ENCODE assay signal across 8 cellular contexts in the genomic region with DNA sequence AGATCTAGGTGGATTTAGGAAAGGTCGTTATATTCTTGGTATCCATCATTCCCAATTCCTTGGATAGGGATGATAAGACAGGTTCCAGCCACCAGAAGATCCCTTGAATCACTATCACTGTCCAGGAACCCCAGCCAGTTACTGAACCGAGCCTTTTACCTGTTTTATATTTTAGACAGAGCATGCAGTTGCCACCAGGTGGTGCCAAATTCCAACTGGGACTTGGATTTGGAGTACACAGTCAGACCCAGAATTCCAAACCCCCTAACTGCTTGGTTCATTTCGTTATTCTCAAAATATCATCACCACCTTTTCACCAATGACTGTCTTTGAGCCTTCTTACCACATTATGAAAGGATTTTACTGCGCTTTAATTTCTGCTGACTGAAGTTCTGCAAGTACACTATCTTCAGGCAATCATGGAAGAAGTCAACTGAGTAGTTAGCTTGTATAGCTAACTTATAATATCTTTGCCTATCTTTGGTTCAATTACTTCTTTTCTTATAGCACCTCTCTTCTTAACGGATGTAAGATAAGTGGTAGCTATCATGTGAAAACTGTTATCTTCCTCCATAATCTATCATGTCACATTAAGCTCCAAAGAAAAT.
DNase-seq lines count a peak whose midpoint lies in the region; ATAC-seq and TF ChIP-seq lines count a peak whose summit lies in the region.

No MANE protein-coding gene starts in this region.

- no peak overlapping the region for H3K4me3 ChIP-seq in SJCRH30
- no peak overlapping the region for H3K4me3 ChIP-seq in hepatocyte
- no peak overlapping the region for H3K4me3 ChIP-seq in vagina

- 47% methylated on average over 5 of the region's 5 CpGs for WGBS in hepatocyte (ENCODE audit: low lambda C conversion rate, missing lambda C conversion rate)

- no peak for TF ChIP-seq POLR2A in vagina (IDR thresholded peaks at IDR 0.05)

- no peaks in the 10 kb centered on the region for H4K20me1 ChIP-seq in hepatocyte (ENCODE audit: insufficient read depth, poor library complexity, severe bottlenecking)

- no peaks in the 10 kb centered on the region for H3K4me1 ChIP-seq in SJCRH30
- no peaks in the 10 kb centered on the region for H3K4me1 ChIP-seq in hepatocyte (ENCODE audit: insufficient read depth)
- H3K4me1 ChIP-seq in vagina, result no peaks in the 10 kb centered on the region

- ATAC-seq in GM18502 (IDR thresholded peaks at IDR 0.05; ENCODE audit: poor library complexity, unreplicated experiment), result peak; percentile 87
- peak; percentile 64 for ATAC-seq in HG03064 (IDR thresholded peaks at IDR 0.05; ENCODE audit: low read depth, unreplicated experiment)

- no peaks in the 10 kb centered on the region for H3K27me3 ChIP-seq in SJCRH30
- H3K27me3 ChIP-seq in hepatocyte, result no peaks in the 10 kb centered on the region
- H3K27me3 ChIP-seq in vagina, result no peaks in the 10 kb centered on the region

- no peak overlapping the region for H2AFZ ChIP-seq in hepatocyte

- H3K36me3 ChIP-seq in SJCRH30, result no peaks in the 10 kb centered on the region
- no peaks in the 10 kb centered on the region for H3K36me3 ChIP-seq in hepatocyte (replicated peaks; ENCODE audit: insufficient read depth, low read depth)
- no peaks in the 10 kb centered on the region for H3K36me3 ChIP-seq in vagina

- peak; percentile 18 to 50 for DNase-seq in SJCRH30
- peak; percentile 47 for DNase-seq in hepatocyte (ENCODE audit: low spot score)
- DNase-seq in vagina (ENCODE audit: extremely low spot score in 2 of 2), result no peak
- no peak for DNase-seq in occipital lobe (lab: John Stamatoyannopoulos, UW)
- no peak for DNase-seq in superior temporal gyrus (ENCODE audit: extremely low spot score)

- intact Hi-C loops in vagina (cut with DNase I), result no loop called here

- H3K27ac ChIP-seq in C4-2B, result no peak overlapping the region
- no peak overlapping the region for H3K27ac ChIP-seq in SJCRH30
- H3K27ac ChIP-seq in hepatocyte, result no peak overlapping the region
- H3K27ac ChIP-seq in vagina, result no peak overlapping the region

- TF ChIP-seq CTCF in C4-2B (conservative IDR thresholded peaks at IDR 0.05) (peak; percentile 89), hepatocyte (IDR thresholded peaks at IDR 0.05; ENCODE audit: poor library complexity) (peak; percentile 72), vagina (IDR thresholded peaks at IDR 0.05) (peak in 2 of 3 experiments; percentile 2 to 13)

- H3K79me2 ChIP-seq in hepatocyte, result peaks cover 3% of the 10 kb centered on the region

- H3K9me3 ChIP-seq in SJCRH30 (replicated peaks) (no peaks in the 10 kb centered on the region), hepatocyte (ENCODE audit: low read depth) (no peaks in the 10 kb centered on the region), vagina (no peaks in the 10 kb centered on the region)

- H3K4me2 ChIP-seq in hepatocyte, result no peak overlapping the region

- H3K9me2 ChIP-seq in hepatocyte (replicated peaks; ENCODE audit: insufficient read depth), result no peaks in the 10 kb centered on the region

Comparison
In these comparisons a context has a peak if more than half of its experiments do, and no peak if none do; other contexts are left out.
1. CTCF ChIP-seq: peak in every context shown above with its lines; median percentile 89 in C4-2B; 72 in hepatocyte; 8 in vagina.
2. DNase-seq: peak in SJCRH30 (2 of 2) and hepatocyte (single experiment); none in vagina (0 of 2), occipital lobe (single experiment) and superior temporal gyrus (single experiment).